ENCODE assay signal across 8 cellular contexts in genomic region chr19:43575156-43575950, GRCh38. TPM values are rescaled to one million over a fixed set of nuclear protein-coding genes. Genes with fewer than 3 reads are reported as not detected.
DNase-seq lines count a peak whose midpoint lies in the region; ATAC-seq and TF ChIP-seq lines count a peak whose summit lies in the region.

TSS of gene PINLYP (plus strand) at chr19:43575801. CDS start at chr19:43577192, 1,391 bp downstream.
TSS of gene XRCC1 (minus strand) at chr19:43575527. CDS start at chr19:43575458, 69 bp downstream.

- H3K27me3 Mint-ChIP-seq in activated naive CD8-positive, alpha-beta T cell, result no peaks in the 10 kb centered on the region
- H3K27me3 Mint-ChIP-seq in glutamatergic neuron (ENCODE audit: unreplicated experiment), result peaks cover 5% of the 10 kb centered on the region

- peak within 1 kb of the TSS; percentile 93 for H3K4me3 Mint-ChIP-seq in activated naive CD8-positive, alpha-beta T cell
- peak within 1 kb of the TSS; percentile 100 for H3K4me3 Mint-ChIP-seq in glutamatergic neuron (ENCODE audit: unreplicated experiment)

- H3K27me3 ChIP-seq in GM06990 (replicated peaks; ENCODE audit: control insufficient read depth, insufficient read depth, low read length), result no peaks in the 10 kb centered on the region
- H3K27me3 ChIP-seq in osteoblast (ENCODE audit: insufficient read depth, low read length), result no peaks in the 10 kb centered on the region
- H3K27me3 ChIP-seq in thoracic aorta (replicated peaks; ENCODE audit: insufficient read depth), result no peaks in the 10 kb centered on the region

- H3K9me3 ChIP-seq in osteoblast (ENCODE audit: low read depth, low read length) (no peaks in the 10 kb centered on the region), thoracic aorta (no peaks in the 10 kb centered on the region)

- H3K4me2 ChIP-seq in osteoblast (ENCODE audit: insufficient read depth, low read length), result peak within 1 kb of the TSS; percentile 97

- peak; percentile 94 for ATAC-seq in HG02588 (IDR thresholded peaks at IDR 0.05; ENCODE audit: unreplicated experiment)
- ATAC-seq in SK-N-SH treated with all-trans-retinoic acid at 6 μM for 48 hours, result peak; percentile 97
- ATAC-seq in thoracic aorta (ENCODE audit: insufficient number of reproducible peaks, low FRiP score, low read depth), result peak; percentile 94

- H3K4me1 ChIP-seq in osteoblast (ENCODE audit: insufficient read depth, low read length), result peaks cover 18% of the 10 kb centered on the region
- H3K4me1 ChIP-seq in thoracic aorta (ENCODE audit: control insufficient read depth in 1 of 2, low read depth in 2 of 2), result peaks cover 10 to 13% of the 10 kb centered on the region in 2 donors

- no peaks in the 10 kb centered on the region for H4K20me1 ChIP-seq in osteoblast (ENCODE audit: insufficient read depth, low read length)

- peak within 1 kb of the TSS; percentile 84 for H3K27ac ChIP-seq in osteoblast (ENCODE audit: low read depth, low read length)
- H3K27ac ChIP-seq in thoracic aorta, result peak within 1 kb of the TSS; percentile 78 to 89

- peak; percentile 98 for DNase-seq in GM06990 (ENCODE audit: extremely low read depth, insufficient read length)
- DNase-seq in NCI-H1092 (lab: John Stamatoyannopoulos, UW), result peak; percentile 96
- DNase-seq in glutamatergic neuron, result peak; percentile 97
- DNase-seq in osteoblast (ENCODE audit: insufficient read length, low spot score, missing footprints), result peak; percentile 98
- peak; percentile 97 for DNase-seq in thoracic aorta (ENCODE audit: low spot score)

- peaks cover 47% of the 10 kb centered on the region for H3K4me1 Mint-ChIP-seq in activated naive CD8-positive, alpha-beta T cell (ENCODE audit: low read depth)
- H3K4me1 Mint-ChIP-seq in glutamatergic neuron (ENCODE audit: low read depth, unreplicated experiment), result peaks cover 14% of the 10 kb centered on the region

- peaks cover 38% of the 10 kb centered on the region for H3K79me2 ChIP-seq in osteoblast (ENCODE audit: insufficient read depth, low read length)

- H3K9me3 Mint-ChIP-seq in activated naive CD8-positive, alpha-beta T cell (ENCODE audit: low read depth), result no peaks in the 10 kb centered on the region
- peaks cover 17% of the 10 kb centered on the region for H3K9me3 Mint-ChIP-seq in glutamatergic neuron (ENCODE audit: unreplicated experiment)

- TF ChIP-seq CTCF in GM06990 (IDR thresholded peaks at IDR 0.05; ENCODE audit: insufficient read depth, low read length, poor library complexity, severe bottlenecking) (no peak), glutamatergic neuron (IDR thresholded peaks at IDR 0.05; ENCODE audit: partially characterized antibody, unreplicated experiment) (no peak), osteoblast (IDR thresholded peaks at IDR 0.05; ENCODE audit: extremely low read depth, low read depth, low read length) (no peak), thoracic aorta (IDR thresholded peaks at IDR 0.05) (no peak)

- no peaks in the 10 kb centered on the region for H3K36me3 Mint-ChIP-seq in activated naive CD8-positive, alpha-beta T cell
- H3K36me3 Mint-ChIP-seq in glutamatergic neuron (ENCODE audit: unreplicated experiment), result no peaks in the 10 kb centered on the region

- H3K36me3 ChIP-seq in GM06990 (ENCODE audit: control insufficient read depth, insufficient read depth, low read length) (no peaks in the 10 kb centered on the region; the same call in 1 of the 2 replicates), osteoblast (ENCODE audit: insufficient read depth, low read length) (no peaks in the 10 kb centered on the region), thoracic aorta (no peaks in the 10 kb centered on the region)

- peak within 1 kb of the TSS; percentile 91 for H3K27ac Mint-ChIP-seq in activated naive CD8-positive, alpha-beta T cell
- H3K27ac Mint-ChIP-seq in glutamatergic neuron (ENCODE audit: unreplicated experiment), result peak within 1 kb of the TSS; percentile 96

- H3K4me3 ChIP-seq in GM06990 (replicated peaks; ENCODE audit: low read depth, low read length), result peak within 1 kb of the TSS; percentile 82
- H3K4me3 ChIP-seq in osteoblast (ENCODE audit: insufficient read depth, low read length), result peak within 1 kb of the TSS; percentile 100
- peak within 1 kb of the TSS; percentile 98 for H3K4me3 ChIP-seq in thoracic aorta

- peak within 1 kb of the TSS; percentile 98 for H2AFZ ChIP-seq in osteoblast (ENCODE audit: low read length)

TF ChIP-seq in SK-N-SH treated with all-trans-retinoic acid at 6 μM for 48 hours, 23 proteins besides CTCF, POLR2A, EP300 and RAD21 (continues in another document):
- TF ChIP-seq, protein P1, sequence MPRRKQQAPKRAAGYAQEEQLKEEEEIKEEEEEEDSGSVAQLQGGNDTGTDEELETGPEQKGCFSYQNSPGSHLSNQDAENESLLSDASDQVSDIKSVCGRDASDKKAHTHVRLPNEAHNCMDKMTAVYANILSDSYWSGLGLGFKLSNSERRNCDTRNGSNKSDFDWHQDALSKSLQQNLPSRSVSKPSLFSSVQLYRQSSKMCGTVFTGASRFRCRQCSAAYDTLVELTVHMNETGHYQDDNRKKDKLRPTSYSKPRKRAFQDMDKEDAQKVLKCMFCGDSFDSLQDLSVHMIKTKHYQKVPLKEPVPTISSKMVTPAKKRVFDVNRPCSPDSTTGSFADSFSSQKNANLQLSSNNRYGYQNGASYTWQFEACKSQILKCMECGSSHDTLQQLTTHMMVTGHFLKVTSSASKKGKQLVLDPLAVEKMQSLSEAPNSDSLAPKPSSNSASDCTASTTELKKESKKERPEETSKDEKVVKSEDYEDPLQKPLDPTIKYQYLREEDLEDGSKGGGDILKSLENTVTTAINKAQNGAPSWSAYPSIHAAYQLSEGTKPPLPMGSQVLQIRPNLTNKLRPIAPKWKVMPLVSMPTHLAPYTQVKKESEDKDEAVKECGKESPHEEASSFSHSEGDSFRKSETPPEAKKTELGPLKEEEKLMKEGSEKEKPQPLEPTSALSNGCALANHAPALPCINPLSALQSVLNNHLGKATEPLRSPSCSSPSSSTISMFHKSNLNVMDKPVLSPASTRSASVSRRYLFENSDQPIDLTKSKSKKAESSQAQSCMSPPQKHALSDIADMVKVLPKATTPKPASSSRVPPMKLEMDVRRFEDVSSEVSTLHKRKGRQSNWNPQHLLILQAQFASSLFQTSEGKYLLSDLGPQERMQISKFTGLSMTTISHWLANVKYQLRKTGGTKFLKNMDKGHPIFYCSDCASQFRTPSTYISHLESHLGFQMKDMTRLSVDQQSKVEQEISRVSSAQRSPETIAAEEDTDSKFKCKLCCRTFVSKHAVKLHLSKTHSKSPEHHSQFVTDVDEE (CRISPR knock-in tag; IDR thresholded peaks at IDR 0.05), result no peak
- TF ChIP-seq ZNF70 (CRISPR knock-in tag; IDR thresholded peaks at IDR 0.05), result no peak
- TF ChIP-seq, protein P2, sequence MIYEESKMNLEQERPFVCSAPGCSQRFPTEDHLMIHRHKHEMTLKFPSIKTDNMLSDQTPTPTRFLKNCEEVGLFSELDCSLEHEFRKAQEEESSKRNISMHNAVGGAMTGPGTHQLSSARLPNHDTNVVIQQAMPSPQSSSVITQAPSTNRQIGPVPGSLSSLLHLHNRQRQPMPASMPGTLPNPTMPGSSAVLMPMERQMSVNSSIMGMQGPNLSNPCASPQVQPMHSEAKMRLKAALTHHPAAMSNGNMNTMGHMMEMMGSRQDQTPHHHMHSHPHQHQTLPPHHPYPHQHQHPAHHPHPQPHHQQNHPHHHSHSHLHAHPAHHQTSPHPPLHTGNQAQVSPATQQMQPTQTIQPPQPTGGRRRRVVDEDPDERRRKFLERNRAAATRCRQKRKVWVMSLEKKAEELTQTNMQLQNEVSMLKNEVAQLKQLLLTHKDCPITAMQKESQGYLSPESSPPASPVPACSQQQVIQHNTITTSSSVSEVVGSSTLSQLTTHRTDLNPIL (CRISPR knock-in tag; IDR thresholded peaks at IDR 0.05; ENCODE audit: low read depth), result no peak
- TF ChIP-seq, protein P3, sequence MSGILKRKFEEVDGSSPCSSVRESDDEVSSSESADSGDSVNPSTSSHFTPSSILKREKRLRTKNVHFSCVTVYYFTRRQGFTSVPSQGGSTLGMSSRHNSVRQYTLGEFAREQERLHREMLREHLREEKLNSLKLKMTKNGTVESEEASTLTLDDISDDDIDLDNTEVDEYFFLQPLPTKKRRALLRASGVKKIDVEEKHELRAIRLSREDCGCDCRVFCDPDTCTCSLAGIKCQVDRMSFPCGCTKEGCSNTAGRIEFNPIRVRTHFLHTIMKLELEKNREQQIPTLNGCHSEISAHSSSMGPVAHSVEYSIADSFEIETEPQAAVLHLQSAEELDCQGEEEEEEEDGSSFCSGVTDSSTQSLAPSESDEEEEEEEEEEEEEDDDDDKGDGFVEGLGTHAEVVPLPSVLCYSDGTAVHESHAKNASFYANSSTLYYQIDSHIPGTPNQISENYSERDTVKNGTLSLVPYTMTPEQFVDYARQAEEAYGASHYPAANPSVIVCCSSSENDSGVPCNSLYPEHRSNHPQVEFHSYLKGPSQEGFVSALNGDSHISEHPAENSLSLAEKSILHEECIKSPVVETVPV (CRISPR knock-in tag; IDR thresholded peaks at IDR 0.05), result no peak
- TF ChIP-seq PATZ1 (CRISPR knock-in tag; IDR thresholded peaks at IDR 0.05; ENCODE audit: borderline replicate concordance), result no peak
- TF ChIP-seq ZFP3 (CRISPR knock-in tag; IDR thresholded peaks at IDR 0.05), result no peak
- no peak for TF ChIP-seq ZC3H10 (CRISPR knock-in tag; IDR thresholded peaks at IDR 0.05)
- no peak for TF ChIP-seq ISL1 (CRISPR knock-in tag; IDR thresholded peaks at IDR 0.05)
- TF ChIP-seq ZNF8 (CRISPR knock-in tag; IDR thresholded peaks at IDR 0.05), result no peak
- TF ChIP-seq GLIS3 (CRISPR knock-in tag; IDR thresholded peaks at IDR 0.05), result no peak
- no peak for TF ChIP-seq BACH2 (CRISPR knock-in tag; IDR thresholded peaks at IDR 0.05; ENCODE audit: borderline replicate concordance)
- TF ChIP-seq RARB (CRISPR knock-in tag; IDR thresholded peaks at IDR 0.05), result no peak

RNA-seq across cellular contexts. Expression of gene PINLYP, which starts in this region (rescaled TPM):
- total RNA-seq in glutamatergic neuron (ENCODE audit: unreplicated experiment) (0.96 TPM), osteoblast (0.72 and 2.9 TPM in 2 replicates), thoracic aorta (10 to 100 TPM in 1 of 2 donors, 1 to 10 TPM in 1; 6.6 to 11.9 TPM)

RNA-seq across cellular contexts. Expression of gene XRCC1, which starts in this region (rescaled TPM):
- total RNA-seq in glutamatergic neuron (ENCODE audit: unreplicated experiment), result 39.5 TPM
- 21.4 and 22.7 TPM in 2 replicates for total RNA-seq in osteoblast
- total RNA-seq in thoracic aorta, result 10 to 100 TPM; 24.3 to 30.2 TPM

Comparison
In these comparisons a context has a peak if more than half of its experiments do, and no peak if none do; other contexts are left out.
1. Peak in every context shown above with its lines: DNase-seq, ATAC-seq, H3K4me3 ChIP-seq and H3K27ac ChIP-seq.